ENCODE assay signal across 8 cellular contexts in genomic region chr3:20039082-20039764, GRCh38. TPM values are rescaled to one million over a fixed set of nuclear protein-coding genes. Genes with fewer than 3 reads are reported as not detected.
DNase-seq lines count a peak whose midpoint lies in the region; ATAC-seq, FAIRE-seq and TF ChIP-seq lines count a peak whose summit lies in the region.

No MANE protein-coding gene starts in this region.

- H3K4me3 ChIP-seq in left ventricle myocardium inferior (peak overlapping the region; percentile 94), bronchial epithelial cell (ENCODE audit: low read depth, low read length) (peak overlapping the region; percentile 70), vagina (peak overlapping the region; percentile 90)

- ATAC-seq in left ventricle myocardium superior (no peak), left lobe of liver (no peak)

- no peak for TF ChIP-seq CTCF in left ventricle myocardium inferior (IDR thresholded peaks at IDR 0.05; ENCODE audit: borderline replicate concordance)
- TF ChIP-seq CTCF in bronchial epithelial cell (IDR thresholded peaks at IDR 0.05; ENCODE audit: insufficient read depth, low read length, severe bottlenecking) = no peak
- no peak for TF ChIP-seq CTCF in vagina (IDR thresholded peaks at IDR 0.05)

- H3K27ac ChIP-seq in left ventricle myocardium inferior (replicated peaks) = peak overlapping the region; percentile 99
- H3K27ac ChIP-seq in vagina = peak overlapping the region; percentile 95

- TF ChIP-seq POLR2A in vagina (IDR thresholded peaks at IDR 0.05) = no peak

- DNase-seq in left ventricle myocardium inferior (no peak), left ventricle myocardium superior (no peak), bronchial epithelial cell (ENCODE audit: low read depth) (no peak), midbrain (lab: John Stamatoyannopoulos, UW) (peak; percentile 46), vagina (ENCODE audit: extremely low spot score in 2 of 2) (no peak), NCI-H524 treated with DMSO at 0.1 percent for 48 hours (lab: John Stamatoyannopoulos, UW) (no peak), Kasumi-1 (lab: John Stamatoyannopoulos, UW) (no peak), left lobe of liver (ENCODE audit: low spot score) (no peak)

- H3K36me3 ChIP-seq in left ventricle myocardium inferior (no peaks in the 10 kb centered on the region), bronchial epithelial cell (ENCODE audit: control insufficient read depth, insufficient read depth, low read length) (no peaks in the 10 kb centered on the region), vagina (no peaks in the 10 kb centered on the region)

- H3K9me3 ChIP-seq in left ventricle myocardium inferior (replicated peaks) = no peaks in the 10 kb centered on the region
- H3K9me3 ChIP-seq in vagina = no peaks in the 10 kb centered on the region

- no peaks in the 10 kb centered on the region for H3K27me3 ChIP-seq in left ventricle myocardium inferior (ENCODE audit: low read depth)
- no peaks in the 10 kb centered on the region for H3K27me3 ChIP-seq in bronchial epithelial cell (ENCODE audit: control insufficient read depth, insufficient read depth, low read length)
- H3K27me3 ChIP-seq in vagina = no peaks in the 10 kb centered on the region

- FAIRE-seq in bronchial epithelial cell (lab: Jason Lieb, UNC) = no peak

- intact Hi-C loops in left ventricle myocardium inferior (cut with micrococcal nuclease) = no loop called here
- intact Hi-C loops in left ventricle myocardium superior (cut with micrococcal nuclease) = no loop called here
- intact Hi-C loops in vagina (cut with DNase I) = no loop called here

- H3K4me1 ChIP-seq in left ventricle myocardium inferior (peaks cover 59% of the 10 kb centered on the region), vagina (peaks cover 33% of the 10 kb centered on the region)

RNA-seq across cellular contexts. Expression of gene KAT2B, which starts 1.0 kb away (rescaled TPM):
- total RNA-seq in left ventricle myocardium inferior = 94.3 TPM
- total RNA-seq in left ventricle myocardium superior = 111 TPM
- 1.6 and 5.8 TPM in 2 replicates for total RNA-seq in bronchial epithelial cell
- 41.0 TPM for total RNA-seq in vagina
- total RNA-seq in left lobe of liver = 25.6 TPM

RNA-seq across cellular contexts. Expression of gene PP2D1, which starts 27.2 kb away (rescaled TPM):
- not detected for total RNA-seq in left ventricle myocardium inferior
- total RNA-seq in left ventricle myocardium superior = not detected
- not detected in 2 replicates for total RNA-seq in bronchial epithelial cell
- total RNA-seq in vagina = not detected
- not detected for total RNA-seq in left lobe of liver
